ENCODE assay signal across 1 cellular context in the genomic region with DNA sequence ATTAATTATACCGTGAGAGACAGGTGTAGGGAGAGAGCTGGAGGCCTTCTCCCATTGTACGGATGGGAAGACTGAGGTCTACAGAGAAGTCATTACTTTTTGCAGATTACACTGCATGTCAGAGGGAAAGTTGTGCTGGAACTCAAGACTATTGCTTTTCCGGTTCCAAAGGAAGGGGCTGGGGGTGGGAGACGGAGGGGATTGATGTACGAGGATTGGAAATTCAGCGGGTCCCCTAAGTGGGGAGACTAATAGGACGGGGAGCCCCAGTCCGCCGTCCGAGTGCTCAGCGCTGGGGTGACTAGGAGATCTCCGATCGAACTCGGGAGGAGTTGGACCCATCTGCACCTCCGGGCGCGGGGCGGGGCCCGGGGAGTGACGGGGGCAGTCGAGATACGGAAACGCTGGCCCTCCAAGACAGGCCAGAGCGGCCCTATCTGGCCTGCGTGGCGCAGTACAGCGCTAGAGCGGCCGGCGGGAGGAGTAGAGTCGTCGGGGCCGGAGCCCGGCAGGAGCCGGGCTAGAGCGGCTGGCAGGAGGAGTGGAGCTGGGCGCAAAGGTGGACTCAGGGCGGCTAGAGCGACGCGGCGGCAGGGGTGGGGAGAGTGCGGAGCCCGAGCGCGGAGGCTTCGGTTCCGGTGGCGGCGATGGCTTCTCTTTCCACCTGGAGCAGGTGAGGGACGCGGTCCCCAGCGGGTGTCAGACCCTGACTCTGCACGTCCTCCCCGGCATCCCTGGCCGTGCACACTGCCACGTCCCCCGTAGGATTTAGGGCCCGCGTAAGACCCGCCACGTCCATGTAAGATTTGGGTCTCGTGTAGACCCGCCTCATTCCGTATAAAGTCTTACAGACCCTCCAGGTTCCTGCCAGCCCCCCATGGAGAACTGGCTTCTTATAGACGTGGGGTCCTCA.
TF ChIP-seq lines count a peak whose summit lies in the region.

No MANE protein-coding gene starts in this region.

TF ChIP-seq in K562, 482 proteins besides CTCF, POLR2A, EP300 and RAD21 (continued from another document and continues in another):
- peak; percentile 66 for TF ChIP-seq JUND (IDR thresholded peaks at IDR 0.05; ENCODE audit: borderline replicate concordance, low read depth, low read length)
- no peak for TF ChIP-seq JUND (tag; IDR thresholded peaks at IDR 0.05; ENCODE audit: borderline replicate concordance, low read depth, low read length)
- peak; percentile 97 to 99 for TF ChIP-seq KDM1A (IDR thresholded peaks at IDR 0.05)
- no peak for TF ChIP-seq FOXJ3 (CRISPR knock-in tag; IDR thresholded peaks at IDR 0.05)
- TF ChIP-seq BRF1 (IDR thresholded peaks at IDR 0.05; ENCODE audit: borderline replicate concordance, extremely low read depth, insufficient read length): no peak
- no peak for TF ChIP-seq ZNF197 (CRISPR knock-in tag; IDR thresholded peaks at IDR 0.05; ENCODE audit: low read depth)
- peak; percentile 59 for TF ChIP-seq ZFX (CRISPR knock-in tag; IDR thresholded peaks at IDR 0.05)
- peak; percentile 59; the same call in 1 of the 2 replicates for TF ChIP-seq MECOM (CRISPR knock-in tag; IDR thresholded peaks at IDR 0.05)
- peak; percentile 14 to 34; a peak in 1 of 4 replicates for TF ChIP-seq SIX5 (IDR thresholded peaks at IDR 0.05; ENCODE audit: borderline replicate concordance in 1 of 2, insufficient read depth in 1 of 2, low read depth in 1 of 2, low read length in 2 of 2)
- TF ChIP-seq FOXP1 (CRISPR knock-in tag; IDR thresholded peaks at IDR 0.05): 0 out of 2 replicates have a peak, but pooled peaks have one; percentile 18
- TF ChIP-seq, protein P1, sequence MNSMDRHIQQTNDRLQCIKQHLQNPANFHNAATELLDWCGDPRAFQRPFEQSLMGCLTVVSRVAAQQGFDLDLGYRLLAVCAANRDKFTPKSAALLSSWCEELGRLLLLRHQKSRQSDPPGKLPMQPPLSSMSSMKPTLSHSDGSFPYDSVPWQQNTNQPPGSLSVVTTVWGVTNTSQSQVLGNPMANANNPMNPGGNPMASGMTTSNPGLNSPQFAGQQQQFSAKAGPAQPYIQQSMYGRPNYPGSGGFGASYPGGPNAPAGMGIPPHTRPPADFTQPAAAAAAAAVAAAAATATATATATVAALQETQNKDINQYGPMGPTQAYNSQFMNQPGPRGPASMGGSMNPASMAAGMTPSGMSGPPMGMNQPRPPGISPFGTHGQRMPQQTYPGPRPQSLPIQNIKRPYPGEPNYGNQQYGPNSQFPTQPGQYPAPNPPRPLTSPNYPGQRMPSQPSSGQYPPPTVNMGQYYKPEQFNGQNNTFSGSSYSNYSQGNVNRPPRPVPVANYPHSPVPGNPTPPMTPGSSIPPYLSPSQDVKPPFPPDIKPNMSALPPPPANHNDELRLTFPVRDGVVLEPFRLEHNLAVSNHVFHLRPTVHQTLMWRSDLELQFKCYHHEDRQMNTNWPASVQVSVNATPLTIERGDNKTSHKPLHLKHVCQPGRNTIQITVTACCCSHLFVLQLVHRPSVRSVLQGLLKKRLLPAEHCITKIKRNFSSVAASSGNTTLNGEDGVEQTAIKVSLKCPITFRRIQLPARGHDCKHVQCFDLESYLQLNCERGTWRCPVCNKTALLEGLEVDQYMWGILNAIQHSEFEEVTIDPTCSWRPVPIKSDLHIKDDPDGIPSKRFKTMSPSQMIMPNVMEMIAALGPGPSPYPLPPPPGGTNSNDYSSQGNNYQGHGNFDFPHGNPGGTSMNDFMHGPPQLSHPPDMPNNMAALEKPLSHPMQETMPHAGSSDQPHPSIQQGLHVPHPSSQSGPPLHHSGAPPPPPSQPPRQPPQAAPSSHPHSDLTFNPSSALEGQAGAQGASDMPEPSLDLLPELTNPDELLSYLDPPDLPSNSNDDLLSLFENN (IDR thresholded peaks at IDR 0.05; ENCODE audit: low read depth in 2 of 2, low read length in 2 of 2): peak in 1 of 2 experiments; percentile 13; a peak in 1 of 4 replicates
- TF ChIP-seq ELF2 (CRISPR knock-in tag; IDR thresholded peaks at IDR 0.05): peak; percentile 97
- TF ChIP-seq MTF1 (CRISPR knock-in tag; IDR thresholded peaks at IDR 0.05; ENCODE audit: borderline replicate concordance): no peak
- TF ChIP-seq SMARCB1 (IDR thresholded peaks at IDR 0.05; ENCODE audit: insufficient read length, low read depth): no peak
- peak; percentile 70 for TF ChIP-seq TOE1 (IDR thresholded peaks at IDR 0.05; ENCODE audit: borderline replicate concordance)
- no peak for TF ChIP-seq TOE1 (CRISPR knock-in tag; IDR thresholded peaks at IDR 0.05; ENCODE audit: borderline replicate concordance, low read depth)
- no peak for TF ChIP-seq NFATC3 (IDR thresholded peaks at IDR 0.05)
- TF ChIP-seq CCNT2 (IDR thresholded peaks at IDR 0.05; ENCODE audit: borderline replicate concordance, extremely low read depth, insufficient read length, low read depth, low read length): peak; percentile 96
- TF ChIP-seq, protein P2, sequence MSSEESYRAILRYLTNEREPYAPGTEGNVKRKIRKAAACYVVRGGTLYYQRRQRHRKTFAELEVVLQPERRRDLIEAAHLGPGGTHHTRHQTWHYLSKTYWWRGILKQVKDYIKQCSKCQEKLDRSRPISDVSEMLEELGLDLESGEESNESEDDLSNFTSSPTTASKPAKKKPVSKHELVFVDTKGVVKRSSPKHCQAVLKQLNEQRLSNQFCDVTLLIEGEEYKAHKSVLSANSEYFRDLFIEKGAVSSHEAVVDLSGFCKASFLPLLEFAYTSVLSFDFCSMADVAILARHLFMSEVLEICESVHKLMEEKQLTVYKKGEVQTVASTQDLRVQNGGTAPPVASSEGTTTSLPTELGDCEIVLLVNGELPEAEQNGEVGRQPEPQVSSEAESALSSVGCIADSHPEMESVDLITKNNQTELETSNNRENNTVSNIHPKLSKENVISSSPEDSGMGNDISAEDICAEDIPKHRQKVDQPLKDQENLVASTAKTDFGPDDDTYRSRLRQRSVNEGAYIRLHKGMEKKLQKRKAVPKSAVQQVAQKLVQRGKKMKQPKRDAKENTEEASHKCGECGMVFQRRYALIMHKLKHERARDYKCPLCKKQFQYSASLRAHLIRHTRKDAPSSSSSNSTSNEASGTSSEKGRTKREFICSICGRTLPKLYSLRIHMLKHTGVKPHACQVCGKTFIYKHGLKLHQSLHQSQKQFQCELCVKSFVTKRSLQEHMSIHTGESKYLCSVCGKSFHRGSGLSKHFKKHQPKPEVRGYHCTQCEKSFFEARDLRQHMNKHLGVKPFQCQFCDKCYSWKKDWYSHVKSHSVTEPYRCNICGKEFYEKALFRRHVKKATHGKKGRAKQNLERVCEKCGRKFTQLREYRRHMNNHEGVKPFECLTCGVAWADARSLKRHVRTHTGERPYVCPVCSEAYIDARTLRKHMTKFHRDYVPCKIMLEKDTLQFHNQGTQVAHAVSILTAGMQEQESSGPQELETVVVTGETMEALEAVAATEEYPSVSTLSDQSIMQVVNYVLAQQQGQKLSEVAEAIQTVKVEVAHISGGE (CRISPR knock-in tag; IDR thresholded peaks at IDR 0.05): peak in 1 of 3 experiments; percentile 65; a peak in 2 of 6 replicates
- no peak for TF ChIP-seq RFX7 (CRISPR knock-in tag; IDR thresholded peaks at IDR 0.05)
- TF ChIP-seq TCF3 (CRISPR knock-in tag; IDR thresholded peaks at IDR 0.05): peak; percentile 33
- TF ChIP-seq, protein P3, sequence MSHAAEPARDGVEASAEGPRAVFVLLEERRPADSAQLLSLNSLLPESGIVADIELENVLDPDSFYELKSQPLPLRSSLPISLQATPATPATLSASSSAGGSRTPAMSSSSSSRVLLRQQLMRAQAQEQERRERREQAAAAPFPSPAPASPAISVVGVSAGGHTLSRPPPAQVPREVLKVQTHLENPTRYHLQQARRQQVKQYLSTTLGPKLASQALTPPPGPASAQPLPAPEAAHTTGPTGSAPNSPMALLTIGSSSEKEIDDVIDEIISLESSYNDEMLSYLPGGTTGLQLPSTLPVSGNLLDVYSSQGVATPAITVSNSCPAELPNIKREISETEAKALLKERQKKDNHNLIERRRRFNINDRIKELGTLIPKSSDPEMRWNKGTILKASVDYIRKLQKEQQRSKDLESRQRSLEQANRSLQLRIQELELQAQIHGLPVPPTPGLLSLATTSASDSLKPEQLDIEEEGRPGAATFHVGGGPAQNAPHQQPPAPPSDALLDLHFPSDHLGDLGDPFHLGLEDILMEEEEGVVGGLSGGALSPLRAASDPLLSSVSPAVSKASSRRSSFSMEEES (CRISPR knock-in tag; IDR thresholded peaks at IDR 0.05): no peak
- no peak for TF ChIP-seq ZNF134 (CRISPR knock-in tag; conservative IDR thresholded peaks at IDR 0.05)
- TF ChIP-seq, protein P4, sequence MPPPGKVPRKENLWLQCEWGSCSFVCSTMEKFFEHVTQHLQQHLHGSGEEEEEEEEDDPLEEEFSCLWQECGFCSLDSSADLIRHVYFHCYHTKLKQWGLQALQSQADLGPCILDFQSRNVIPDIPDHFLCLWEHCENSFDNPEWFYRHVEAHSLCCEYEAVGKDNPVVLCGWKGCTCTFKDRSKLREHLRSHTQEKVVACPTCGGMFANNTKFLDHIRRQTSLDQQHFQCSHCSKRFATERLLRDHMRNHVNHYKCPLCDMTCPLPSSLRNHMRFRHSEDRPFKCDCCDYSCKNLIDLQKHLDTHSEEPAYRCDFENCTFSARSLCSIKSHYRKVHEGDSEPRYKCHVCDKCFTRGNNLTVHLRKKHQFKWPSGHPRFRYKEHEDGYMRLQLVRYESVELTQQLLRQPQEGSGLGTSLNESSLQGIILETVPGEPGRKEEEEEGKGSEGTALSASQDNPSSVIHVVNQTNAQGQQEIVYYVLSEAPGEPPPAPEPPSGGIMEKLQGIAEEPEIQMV (tag; conservative IDR thresholded peaks at IDR 0.05; ENCODE audit: low read depth): no peak
- TF ChIP-seq LARP7 (IDR thresholded peaks at IDR 0.05): no peak
- no peak; the same call in 1 of the 2 replicates for TF ChIP-seq ZNF175 (CRISPR knock-in tag; IDR thresholded peaks at IDR 0.05; ENCODE audit: low read depth)
- TF ChIP-seq BRD4 (IDR thresholded peaks at IDR 0.05): 0 out of 2 replicates have a peak, but pooled peaks have one; percentile 32
- TF ChIP-seq ZNF316 (IDR thresholded peaks at IDR 0.05): peak; percentile 12; the same call in 1 of the 2 replicates
- no peak for TF ChIP-seq TSC22D4 (tag; IDR thresholded peaks at IDR 0.05)
- TF ChIP-seq SREBF1 (IDR thresholded peaks at IDR 0.05; ENCODE audit: borderline replicate concordance, low read depth, low read length): no peak
- no peak for TF ChIP-seq CBX2 (IDR thresholded peaks at IDR 0.05; ENCODE audit: insufficient read depth, low read length, poor library complexity, severe bottlenecking)
- TF ChIP-seq ZNF644 (tag; IDR thresholded peaks at IDR 0.05; ENCODE audit: low read depth): no peak
- TF ChIP-seq ZNF766 (CRISPR knock-in tag; conservative IDR thresholded peaks at IDR 0.05): peak; percentile 60; the same call in 1 of the 2 replicates
- TF ChIP-seq, protein P5, sequence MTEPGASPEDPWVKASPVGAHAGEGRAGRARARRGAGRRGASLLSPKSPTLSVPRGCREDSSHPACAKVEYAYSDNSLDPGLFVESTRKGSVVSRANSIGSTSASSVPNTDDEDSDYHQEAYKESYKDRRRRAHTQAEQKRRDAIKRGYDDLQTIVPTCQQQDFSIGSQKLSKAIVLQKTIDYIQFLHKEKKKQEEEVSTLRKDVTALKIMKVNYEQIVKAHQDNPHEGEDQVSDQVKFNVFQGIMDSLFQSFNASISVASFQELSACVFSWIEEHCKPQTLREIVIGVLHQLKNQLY (CRISPR knock-in tag; conservative IDR thresholded peaks at IDR 0.05): 0 out of 4 replicates have a peak, but pooled peaks of 1 of the 2 experiments have one; percentile 3
- TF ChIP-seq POLR2H (tag; IDR thresholded peaks at IDR 0.05; ENCODE audit: low read depth): peak; percentile 60
- TF ChIP-seq ZNF143 (CRISPR knock-in tag; IDR thresholded peaks at IDR 0.05): no peak
- no peak for TF ChIP-seq HNRNPK (IDR thresholded peaks at IDR 0.05; ENCODE audit: low read depth, low read length, poor library complexity, severe bottlenecking)
- peak; percentile 93 to 97; a peak in 3 of 4 replicates for TF ChIP-seq RCOR1 (IDR thresholded peaks at IDR 0.05; ENCODE audit: borderline replicate concordance in 1 of 2, low read depth in 2 of 2, low read length in 2 of 2)
- no peak for TF ChIP-seq E2F3 (CRISPR knock-in tag; IDR thresholded peaks at IDR 0.05)
- peak; percentile 58 for TF ChIP-seq KDM5B (IDR thresholded peaks at IDR 0.05; ENCODE audit: insufficient replicate concordance, low read depth, low read length)
- TF ChIP-seq, protein P6, sequence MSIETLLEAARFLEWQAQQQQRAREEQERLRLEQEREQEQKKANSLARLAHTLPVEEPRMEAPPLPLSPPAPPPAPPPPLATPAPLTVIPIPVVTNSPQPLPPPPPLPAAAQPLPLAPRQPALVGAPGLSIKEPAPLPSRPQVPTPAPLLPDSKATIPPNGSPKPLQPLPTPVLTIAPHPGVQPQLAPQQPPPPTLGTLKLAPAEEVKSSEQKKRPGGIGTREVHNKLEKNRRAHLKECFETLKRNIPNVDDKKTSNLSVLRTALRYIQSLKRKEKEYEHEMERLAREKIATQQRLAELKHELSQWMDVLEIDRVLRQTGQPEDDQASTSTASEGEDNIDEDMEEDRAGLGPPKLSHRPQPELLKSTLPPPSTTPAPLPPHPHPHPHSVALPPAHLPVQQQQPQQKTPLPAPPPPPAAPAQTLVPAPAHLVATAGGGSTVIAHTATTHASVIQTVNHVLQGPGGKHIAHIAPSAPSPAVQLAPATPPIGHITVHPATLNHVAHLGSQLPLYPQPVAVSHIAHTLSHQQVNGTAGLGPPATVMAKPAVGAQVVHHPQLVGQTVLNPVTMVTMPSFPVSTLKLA (conservative IDR thresholded peaks at IDR 0.05): peak; percentile 73 to 88
- no peak for TF ChIP-seq CHD1 (IDR thresholded peaks at IDR 0.05; ENCODE audit: low read length)
- TF ChIP-seq TAL1 (IDR thresholded peaks at IDR 0.05): no peak
- no peak for TF ChIP-seq ZNF384 (IDR thresholded peaks at IDR 0.05; ENCODE audit: low read depth, low read length)
- no peak for TF ChIP-seq HOXB6 (CRISPR knock-in tag; IDR thresholded peaks at IDR 0.05; ENCODE audit: borderline replicate concordance)
- no peak for TF ChIP-seq FUS (optimal IDR thresholded peaks at IDR 0.05; ENCODE audit: low read depth, low read length)
- TF ChIP-seq ZNF23 (CRISPR knock-in tag; IDR thresholded peaks at IDR 0.05): no peak
- TF ChIP-seq ZNF324 (CRISPR knock-in tag; IDR thresholded peaks at IDR 0.05): peak; percentile 29; the same call in 1 of the 2 replicates
- TF ChIP-seq, protein P7, sequence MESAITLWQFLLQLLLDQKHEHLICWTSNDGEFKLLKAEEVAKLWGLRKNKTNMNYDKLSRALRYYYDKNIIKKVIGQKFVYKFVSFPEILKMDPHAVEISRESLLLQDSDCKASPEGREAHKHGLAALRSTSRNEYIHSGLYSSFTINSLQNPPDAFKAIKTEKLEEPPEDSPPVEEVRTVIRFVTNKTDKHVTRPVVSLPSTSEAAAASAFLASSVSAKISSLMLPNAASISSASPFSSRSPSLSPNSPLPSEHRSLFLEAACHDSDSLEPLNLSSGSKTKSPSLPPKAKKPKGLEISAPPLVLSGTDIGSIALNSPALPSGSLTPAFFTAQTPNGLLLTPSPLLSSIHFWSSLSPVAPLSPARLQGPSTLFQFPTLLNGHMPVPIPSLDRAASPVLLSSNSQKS (CRISPR knock-in tag; IDR thresholded peaks at IDR 0.05): no peak
- TF ChIP-seq, protein P8, sequence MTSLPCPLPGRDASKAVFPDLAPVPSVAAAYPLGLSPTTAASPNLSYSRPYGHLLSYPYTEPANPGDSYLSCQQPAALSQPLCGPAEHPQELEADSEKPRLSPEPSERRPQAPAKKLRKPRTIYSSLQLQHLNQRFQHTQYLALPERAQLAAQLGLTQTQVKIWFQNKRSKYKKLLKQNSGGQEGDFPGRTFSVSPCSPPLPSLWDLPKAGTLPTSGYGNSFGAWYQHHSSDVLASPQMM (CRISPR knock-in tag; IDR thresholded peaks at IDR 0.05): no peak
- 0 out of 2 replicates have a peak, but pooled peaks have one; percentile 36 for TF ChIP-seq NFIC (IDR thresholded peaks at IDR 0.05)
- TF ChIP-seq GATAD2A (IDR thresholded peaks at IDR 0.05): no peak
- peak; percentile 88; the same call in 1 of the 2 replicates for TF ChIP-seq NBN (IDR thresholded peaks at IDR 0.05; ENCODE audit: low read depth)
- no peak for TF ChIP-seq MED1 (CRISPR knock-in tag; IDR thresholded peaks at IDR 0.05; ENCODE audit: borderline replicate concordance)
